8 cellular contexts compared by ENCODE assay signal in genomic region chr10:133393401-133394063, GRCh38. TPM values are rescaled to one million over a fixed set of nuclear protein-coding genes. Genes with fewer than 3 reads are reported as not detected.
A peak's percentile ranks its signal among the peaks of the same experiment; 100 is the strongest.
DNase-seq lines count a peak whose midpoint lies in the region; ATAC-seq, FAIRE-seq and TF ChIP-seq lines count a peak whose summit lies in the region.

No MANE protein-coding gene starts in this region.

- POLR2A ChIA-PET in GM12878 (lab: Charles Lee) = no interaction called here

- peaks cover 24% of the 10 kb centered on the region for H3K79me2 ChIP-seq in GM12878 (ENCODE audit: control insufficient read depth, insufficient read depth, low read length)

- no peaks in the 10 kb centered on the region for H3K9me3 ChIP-seq in heart right ventricle
- H3K9me3 ChIP-seq in GM12878 (replicated peaks; ENCODE audit: control insufficient read depth, insufficient read depth, low read length) = no peaks in the 10 kb centered on the region
- no peaks in the 10 kb centered on the region for H3K9me3 ChIP-seq in mesodermal cell (ENCODE audit: control insufficient read depth, low read length)
- no peaks in the 10 kb centered on the region for H3K9me3 ChIP-seq in vagina

- H3K4me2 ChIP-seq in GM12878 (ENCODE audit: control insufficient read depth, insufficient read depth) = peak overlapping the region; percentile 75

- SMC1A ChIA-PET in GM12878 (lab: Charles Lee; ENCODE audit: uncharacterized antibody, unreplicated experiment) = interaction anchor here (1.2 to 1.3 kb wide), 2 partner anchors 11 to 64 kb away, joined by 4 to 5 read pairs; no protein-coding TSS in a partner anchor

- peak overlapping the region; percentile 22; the same call in 1 of the 2 replicates for H2AFZ ChIP-seq in GM12878 (ENCODE audit: control insufficient read depth, low read depth, low read length)

- H3K4me1 ChIP-seq in heart right ventricle = peaks cover 3 to 40% (median 15%) of the 10 kb centered on the region in 9 donors
- H3K4me1 ChIP-seq in GM12878 (ENCODE audit: control insufficient read depth, insufficient read depth, low read length) = peaks cover 40% of the 10 kb centered on the region
- H3K4me1 ChIP-seq in mesodermal cell (ENCODE audit: control insufficient read depth, insufficient read depth, low read length, poor library complexity, severe bottlenecking) = peaks cover 12% of the 10 kb centered on the region
- peaks cover 18% of the 10 kb centered on the region for H3K4me1 ChIP-seq in vagina

- peaks cover 0 to 30% (median 7%) of the 10 kb centered on the region in 9 donors for H3K36me3 ChIP-seq in heart right ventricle
- peaks cover 3% of the 10 kb centered on the region in 2 experiments; a peak in 3 of 4 replicates for H3K36me3 ChIP-seq in GM12878 (ENCODE audit: control insufficient read depth in 2 of 2, insufficient read depth in 2 of 2, low read length in 1 of 2)
- peaks cover 35% of the 10 kb centered on the region for H3K36me3 ChIP-seq in mesodermal cell (ENCODE audit: control insufficient read depth, insufficient read depth, low read length)
- H3K36me3 ChIP-seq in vagina = peaks cover 0 to 20% of the 10 kb centered on the region in 2 donors

- peak overlapping the region; percentile 98 for H3K9ac ChIP-seq in GM12878 (ENCODE audit: control insufficient read depth, insufficient read depth, low read length)

- no peak for TF ChIP-seq EP300 in GM12878 (IDR thresholded peaks at IDR 0.05; ENCODE audit: borderline replicate concordance in 1 of 2, control insufficient read depth in 1 of 2, low read depth in 2 of 2, low read length in 2 of 2)

- TF ChIP-seq CTCF in heart right ventricle (IDR thresholded peaks at IDR 0.05) (no peak), GM12878 (IDR thresholded peaks at IDR 0.05 in 2 of 3, conservative IDR thresholded peaks at IDR 0.05 in 1 of 3; ENCODE audit: control insufficient read depth in 2 of 3, extremely low read depth in 1 of 3, insufficient read depth in 1 of 3, low read depth in 3 of 3, low read length in 3 of 3) (no peak), vagina (IDR thresholded peaks at IDR 0.05) (no peak)

- RAD21 ChIA-PET in GM12878 (lab: Charles Lee; ENCODE audit: unreplicated experiment) = no interaction called here

- H3K27ac ChIP-seq in heart right ventricle = peak overlapping the region in 9 of 10 donors; percentile 71 to 97 (median 91)
- peak overlapping the region; percentile 95 for H3K27ac ChIP-seq in GM12878 (ENCODE audit: control insufficient read depth, insufficient read depth)
- H3K27ac ChIP-seq in mesodermal cell (ENCODE audit: low read depth, low read length, severe bottlenecking) = peak overlapping the region; percentile 84
- H3K27ac ChIP-seq in vagina = peak overlapping the region; percentile 54

- DNase-seq in heart right ventricle = no peak
- no peak for DNase-seq in Right ventricle myocardium inferior (ENCODE audit: missing footprints)
- no peak for DNase-seq in GM12878 (ENCODE audit: low read depth, low spot score)
- no peak for DNase-seq in vagina (ENCODE audit: extremely low spot score in 2 of 2)
- DNase-seq in NCI-H2227 treated with DMSO at 0.1 percent for 48 hours (lab: John Stamatoyannopoulos, UW) = no peak
- DNase-seq in NCI-H187 (lab: John Stamatoyannopoulos, UW) = no peak

- H3K27me3 ChIP-seq in heart right ventricle (no peaks in the 10 kb centered on the region), GM12878 (replicated peaks in 1 of 2; ENCODE audit: control insufficient read depth in 2 of 2, insufficient read depth in 2 of 2, low read length in 1 of 2) (no peaks in the 10 kb centered on the region), vagina (no peaks in the 10 kb centered on the region)

- in situ Hi-C loops in GM12878 (cut with MboI) = no loop called here

- TF ChIP-seq POLR2A in GM12878 (IDR thresholded peaks at IDR 0.05; ENCODE audit: low read depth, low read length) (no peak), vagina (IDR thresholded peaks at IDR 0.05) (no peak)

- no TSS peak for BruUV-seq in GM12878 (replicated peaks; lab: Mats Ljungman, UMichigan)

- peak overlapping the region in 9 of 10 donors; percentile 62 to 99 (median 91) for H3K4me3 ChIP-seq in heart right ventricle
- H3K4me3 ChIP-seq in GM12878 = 0 out of 2 replicates have a peak overlapping the region, but pooled peaks have one; percentile 26
- H3K4me3 ChIP-seq in mesodermal cell (ENCODE audit: extremely low read depth, insufficient read depth, low read length, poor library complexity, severe bottlenecking) = peak overlapping the region; percentile 68
- peak overlapping the region; percentile 86 to 93 for H3K4me3 ChIP-seq in vagina

- no peak for ATAC-seq in heart right ventricle
- no peak for ATAC-seq in Right ventricle myocardium inferior
- ATAC-seq in GM12878 = no peak
- no peak for ATAC-seq in HG02763 (IDR thresholded peaks at IDR 0.05; ENCODE audit: unreplicated experiment)

- TF ChIP-seq RAD21 in GM12878 (IDR thresholded peaks at IDR 0.05; ENCODE audit: insufficient read depth, low read depth, low read length) = no peak

- H4K20me1 ChIP-seq in GM12878 (ENCODE audit: control insufficient read depth, insufficient read depth) = no peaks in the 10 kb centered on the region

- 35 to 36% methylated on average over 27 of the region's 27 CpGs for WGBS in heart right ventricle, 2 donors
- WGBS in GM12878 (ENCODE audit: insufficient coverage, insufficient replicate concordance, low lambda C conversion rate, missing lambda C conversion rate) = 23% methylated on average over 27 of the region's 27 CpGs
- 30 to 60% methylated on average over 8 to 13 of the region's 27 CpGs for WGBS in mesodermal cell (ENCODE audit: insufficient coverage in 2 of 2), 2 experiments

- FAIRE-seq in GM12878 (lab: Jason Lieb, UNC) = no peak

- CTCF ChIA-PET in GM12878 (lab: Yijun Ruan, JAX) = interaction anchor here (1.1 kb wide), 1 partner anchor 64 kb away, joined by 4 read pairs; no protein-coding TSS in a partner anchor

- intact Hi-C loops in heart right ventricle (cut with DNase I) (no loop called here), Right ventricle myocardium inferior (cut with DNase I) (no loop called here), GM12878 (cut with micrococcal nuclease; ENCODE audit: unreplicated experiment) (loop anchor here (5.0 kb wide), 2 partner anchors 66 to 86 kb away; partner anchors contain the start of genes TUBGCP2 and ZNF511), vagina (cut with DNase I) (loop anchor here (5.0 kb wide), 1 partner anchor 86 kb away; the partner anchor contains the start of genes TUBGCP2 and ZNF511)

RNA-seq across cellular contexts. Expression of gene MTG1, which starts 0.4 kb away (rescaled TPM):
- 10 to 100 TPM; 17.4 to 28.0 (median 22.1) TPM for total RNA-seq in heart right ventricle
- polyA plus RNA-seq in heart right ventricle = 10 to 100 TPM; 34.2 to 36.2 TPM
- 17.8 TPM for total RNA-seq in Right ventricle myocardium inferior
- total RNA-seq in GM12878 (2013; cell fraction: nucleolus; rRNA removed) = 107 and 127 TPM in 2 replicates
- total RNA-seq in GM12878 (2014; rRNA removed) = 39.6 and 46.6 TPM in 2 replicates
- 34.4 and 41.6 TPM in 2 replicates for total RNA-seq in GM12878 (2014; rRNA removed; fragmentation: Illumina TruSeq; extraction: Trizol)
- 52.8 and 65.8 TPM in 2 replicates for total RNA-seq in GM12878 (2021)
- polyA plus RNA-seq in GM12878 (2011; ENCODE audit: low read depth) = 17.0 TPM
- polyA plus RNA-seq in GM12878 (2011; rRNA removed) = 50.7 and 64.1 TPM in 2 replicates
- 76.9 and 109 TPM in 2 replicates for polyA plus RNA-seq in GM12878 (2011; cell fraction: cytosol; rRNA removed)
- 240 and 347 TPM in 2 replicates for polyA plus RNA-seq in GM12878 (2011; cell fraction: nucleus; rRNA removed)
- polyA plus RNA-seq in GM12878 (2012) = 27.9 and 29.1 TPM in 2 replicates
- 46.0 and 60.9 TPM in 2 replicates for polyA plus RNA-seq in GM12878 (2014; fragmentation: Illumina TruSeq; extraction: Trizol)
- polyA plus RNA-seq in GM12878 (2014; fragmentation: Nextera tagmentation; extraction: Ambion mirVana) = 1 to 10 TPM; 6.2 to 9.2 TPM
- polyA plus RNA-seq in GM12878 (2014; rRNA removed) = 92.6 and 95.2 TPM in 2 replicates
- 100 to 1,000 TPM; 102 to 104 TPM for polyA plus RNA-seq in GM12878 (2016; fragmentation: Nextera tagmentation; extraction: Ambion mirVana)
- polyA minus RNA-seq in GM12878 (2011; rRNA and poly(A)+ RNA removed) = 53.0 and 56.3 TPM in 2 replicates
- polyA minus RNA-seq in GM12878 (2011; cell fraction: cytosol; rRNA and poly(A)+ RNA removed) = 17.9 and 18.8 TPM in 2 replicates
- 34.3 and 67.6 TPM in 2 replicates for polyA minus RNA-seq in GM12878 (2011; cell fraction: nucleus; rRNA and poly(A)+ RNA removed)
- 45.7 TPM for polyA plus RNA-seq in mesodermal cell (2013, experiment 1 of 2)
- 39.1 TPM for polyA plus RNA-seq in mesodermal cell (2013, experiment 2 of 2)
- total RNA-seq in vagina = 57.5 TPM

RNA-seq across cellular contexts. Expression of gene PAOX, which starts 14.5 kb away (rescaled TPM):
- total RNA-seq in heart right ventricle (1 to 10 TPM; 1.5 to 4.4 (median 2.5) TPM), Right ventricle myocardium inferior (3.5 TPM), GM12878 (2014; rRNA removed) (11.7 and 13.8 TPM in 2 replicates), GM12878 (2014; rRNA removed; fragmentation: Illumina TruSeq; extraction: Trizol) (5.5 and 7.2 TPM in 2 replicates), GM12878 (2021) (14.4 and 16.1 TPM in 2 replicates), vagina (16.9 TPM)
- polyA plus RNA-seq in heart right ventricle (1 to 10 TPM; 3.8 to 4.1 TPM), GM12878 (2011; rRNA removed) (4.3 and 4.7 TPM in 2 replicates), GM12878 (2014; fragmentation: Illumina TruSeq; extraction: Trizol) (2.2 and 4.1 TPM in 2 replicates), GM12878 (2014; fragmentation: Nextera tagmentation; extraction: Ambion mirVana) (1 to 10 TPM; 1.2 to 4.9 TPM), GM12878 (2014; rRNA removed) (15.1 and 16.1 TPM in 2 replicates), GM12878 (2016; fragmentation: Nextera tagmentation; extraction: Ambion mirVana) (10 to 100 TPM; 20.5 to 22.2 TPM)
- total RNA-seq in GM12878 (2013; cell fraction: nucleolus; rRNA removed) = 12.1 and 14.7 TPM in 2 replicates
- polyA plus RNA-seq in GM12878 (2011; ENCODE audit: low read depth) = 2.5 TPM
- 6.5 and 7.6 TPM in 2 replicates for polyA plus RNA-seq in GM12878 (2011; cell fraction: cytosol; rRNA removed)
- polyA plus RNA-seq in GM12878 (2011; cell fraction: nucleus; rRNA removed) = 9.9 and 13.2 TPM in 2 replicates
- polyA plus RNA-seq in GM12878 (2012) = 7.4 and 8.3 TPM in 2 replicates
- 3.2 and 9.8 TPM in 2 replicates for polyA minus RNA-seq in GM12878 (2011; rRNA and poly(A)+ RNA removed)
- polyA minus RNA-seq in GM12878 (2011; cell fraction: cytosol; rRNA and poly(A)+ RNA removed) = 2.8 and 3.9 TPM in 2 replicates
- polyA minus RNA-seq in GM12878 (2011; cell fraction: nucleus; rRNA and poly(A)+ RNA removed) = 5.4 and 5.7 TPM in 2 replicates
- polyA plus RNA-seq in mesodermal cell (2013, experiment 1 of 2) = 5.7 TPM
- 4.6 TPM for polyA plus RNA-seq in mesodermal cell (2013, experiment 2 of 2)

RNA-seq across cellular contexts. Expression of gene ECHS1, which starts 20.4 kb away (rescaled TPM):
- 100 to 1,000 TPM; 180 to 275 (median 225) TPM for total RNA-seq in heart right ventricle
- 100 to 1,000 TPM; 117 to 124 TPM for polyA plus RNA-seq in heart right ventricle
- 224 TPM for total RNA-seq in Right ventricle myocardium inferior
- total RNA-seq in GM12878 (2013; cell fraction: nucleolus; rRNA removed) = 7.9 and 8.3 TPM in 2 replicates
- total RNA-seq in GM12878 (2014; rRNA removed) = 63.5 and 71.4 TPM in 2 replicates
- total RNA-seq in GM12878 (2014; rRNA removed; fragmentation: Illumina TruSeq; extraction: Trizol) = 48.0 and 50.8 TPM in 2 replicates
- total RNA-seq in GM12878 (2021) = 73.2 and 77.8 TPM in 2 replicates
- polyA plus RNA-seq in GM12878 (2011; ENCODE audit: low read depth) = 52.7 TPM
- 21.0 and 32.7 TPM in 2 replicates for polyA plus RNA-seq in GM12878 (2011; rRNA removed)
- 49.9 and 52.1 TPM in 2 replicates for polyA plus RNA-seq in GM12878 (2011; cell fraction: cytosol; rRNA removed)
- polyA plus RNA-seq in GM12878 (2011; cell fraction: nucleus; rRNA removed) = 45.0 and 46.7 TPM in 2 replicates
- 60.0 and 70.1 TPM in 2 replicates for polyA plus RNA-seq in GM12878 (2012)
- polyA plus RNA-seq in GM12878 (2014; fragmentation: Illumina TruSeq; extraction: Trizol) = 35.6 and 57.1 TPM in 2 replicates
- polyA plus RNA-seq in GM12878 (2014; fragmentation: Nextera tagmentation; extraction: Ambion mirVana) = 10 to 100 TPM; 55.3 to 67.7 TPM
- polyA plus RNA-seq in GM12878 (2014; rRNA removed) = 51.9 and 52.6 TPM in 2 replicates
- 100 to 1,000 TPM; 162 to 164 TPM for polyA plus RNA-seq in GM12878 (2016; fragmentation: Nextera tagmentation; extraction: Ambion mirVana)
- 14.8 and 20.7 TPM in 2 replicates for polyA minus RNA-seq in GM12878 (2011; rRNA and poly(A)+ RNA removed)
- polyA minus RNA-seq in GM12878 (2011; cell fraction: cytosol; rRNA and poly(A)+ RNA removed) = 15.1 and 18.8 TPM in 2 replicates
- 4.5 and 5.1 TPM in 2 replicates for polyA minus RNA-seq in GM12878 (2011; cell fraction: nucleus; rRNA and poly(A)+ RNA removed)
- polyA plus RNA-seq in mesodermal cell (2013, experiment 1 of 2) = 89.1 TPM
- 76.0 TPM for polyA plus RNA-seq in mesodermal cell (2013, experiment 2 of 2)
- 45.4 TPM for total RNA-seq in vagina

RNA-seq across cellular contexts. Expression of gene SPRN, which starts 30.9 kb away (rescaled TPM):
- total RNA-seq in heart right ventricle (under 1 TPM in 1 of 10 donors, not detected in 9; 0.09 TPM), Right ventricle myocardium inferior (not detected), GM12878 (2014; rRNA removed) (not detected in 2 replicates), GM12878 (2014; rRNA removed; fragmentation: Illumina TruSeq; extraction: Trizol) (not detected in 2 replicates), GM12878 (2021) (not detected in 2 replicates), vagina (not detected)
- polyA plus RNA-seq in heart right ventricle (under 1 TPM; 0.07 to 0.22 TPM), GM12878 (2011; rRNA removed) (not detected in 2 replicates), GM12878 (2014; fragmentation: Illumina TruSeq; extraction: Trizol) (not detected in 2 replicates), GM12878 (2014; fragmentation: Nextera tagmentation; extraction: Ambion mirVana) (under 1 TPM; 0.03 to 0.15 TPM), GM12878 (2014; rRNA removed) (not detected in 2 replicates), GM12878 (2016; fragmentation: Nextera tagmentation; extraction: Ambion mirVana) (under 1 TPM; 0.78 to 0.96 TPM)
- not detected in 2 replicates for total RNA-seq in GM12878 (2013; cell fraction: nucleolus; rRNA removed)
- polyA plus RNA-seq in GM12878 (2011; ENCODE audit: low read depth) = 0.42 TPM
- polyA plus RNA-seq in GM12878 (2011; cell fraction: cytosol; rRNA removed) = not detected in 2 replicates
- not detected in 2 replicates for polyA plus RNA-seq in GM12878 (2011; cell fraction: nucleus; rRNA removed)
- 0.83 and 0.89 TPM in 2 replicates for polyA plus RNA-seq in GM12878 (2012)
- polyA minus RNA-seq in GM12878 (2011; rRNA and poly(A)+ RNA removed) = not detected in 2 replicates
- not detected in 2 replicates for polyA minus RNA-seq in GM12878 (2011; cell fraction: cytosol; rRNA and poly(A)+ RNA removed)
- not detected in 2 replicates for polyA minus RNA-seq in GM12878 (2011; cell fraction: nucleus; rRNA and poly(A)+ RNA removed)
- 0.52 TPM for polyA plus RNA-seq in mesodermal cell (2013, experiment 1 of 2)
- 0.25 TPM for polyA plus RNA-seq in mesodermal cell (2013, experiment 2 of 2)

RNA-seq across cellular contexts. Expression of gene FUOM, which starts 35.7 kb away (rescaled TPM):
- 10 to 100 TPM in 2 of 10 donors, 1 to 10 TPM in 8; 2.0 to 13.5 (median 5.1) TPM for total RNA-seq in heart right ventricle
- 10 to 100 TPM; 16.5 to 17.0 TPM for polyA plus RNA-seq in heart right ventricle
- 7.9 TPM for total RNA-seq in Right ventricle myocardium inferior
- 13.0 and 16.8 TPM in 2 replicates for total RNA-seq in GM12878 (2013; cell fraction: nucleolus; rRNA removed)
- total RNA-seq in GM12878 (2014; rRNA removed) = 35.3 and 35.4 TPM in 2 replicates
- total RNA-seq in GM12878 (2014; rRNA removed; fragmentation: Illumina TruSeq; extraction: Trizol) = 19.2 and 21.4 TPM in 2 replicates
- total RNA-seq in GM12878 (2021) = 34.9 and 36.9 TPM in 2 replicates
- polyA plus RNA-seq in GM12878 (2011; ENCODE audit: low read depth) = 4.4 TPM
- polyA plus RNA-seq in GM12878 (2011; rRNA removed) = 9.9 and 13.6 TPM in 2 replicates
- 17.9 and 36.0 TPM in 2 replicates for polyA plus RNA-seq in GM12878 (2011; cell fraction: cytosol; rRNA removed)
- 21.8 and 26.3 TPM in 2 replicates for polyA plus RNA-seq in GM12878 (2011; cell fraction: nucleus; rRNA removed)
- polyA plus RNA-seq in GM12878 (2012) = 17.7 and 20.3 TPM in 2 replicates
- 2.2 and 7.0 TPM in 2 replicates for polyA plus RNA-seq in GM12878 (2014; fragmentation: Illumina TruSeq; extraction: Trizol)
- polyA plus RNA-seq in GM12878 (2014; fragmentation: Nextera tagmentation; extraction: Ambion mirVana) = 10 to 100 TPM in 1 of 2 experiments, 1 to 10 TPM in 1; 1.8 to 11.2 TPM
- polyA plus RNA-seq in GM12878 (2014; rRNA removed) = 41.7 and 50.2 TPM in 2 replicates
- polyA plus RNA-seq in GM12878 (2016; fragmentation: Nextera tagmentation; extraction: Ambion mirVana) = 10 to 100 TPM; 29.7 to 33.3 TPM
- 1.9 and 5.5 TPM in 2 replicates for polyA minus RNA-seq in GM12878 (2011; rRNA and poly(A)+ RNA removed)
- 1.5 and 2.1 TPM in 2 replicates for polyA minus RNA-seq in GM12878 (2011; cell fraction: cytosol; rRNA and poly(A)+ RNA removed)
- polyA minus RNA-seq in GM12878 (2011; cell fraction: nucleus; rRNA and poly(A)+ RNA removed) = 13.3 and 23.6 TPM in 2 replicates
- 20.2 TPM for polyA plus RNA-seq in mesodermal cell (2013, experiment 1 of 2)
- polyA plus RNA-seq in mesodermal cell (2013, experiment 2 of 2) = 22.7 TPM
- total RNA-seq in vagina = 54.0 TPM

Comparison
In these comparisons a context has a peak if more than half of its experiments do, and no peak if none do; other contexts are left out.
1. H3K4me3 ChIP-seq: peak in every context shown above with its lines; median percentile 91 in heart right ventricle; 90 in vagina; 68 in mesodermal cell; 26 in GM12878.
2. intact Hi-C loops: an anchor here in GM12878 (5.0 kb wide) and vagina (5.0 kb wide); none called in heart right ventricle and Right ventricle myocardium inferior.